Comparison of ENCODE assay signal across 22 cellular contexts in genomic region chr9:3330792-3331420, GRCh38.
A peak's percentile ranks its signal among the peaks of the same experiment; 100 is the strongest.
DNase-seq lines count a peak whose midpoint lies in the region; ATAC-seq, FAIRE-seq and TF ChIP-seq lines count a peak whose summit lies in the region.
"Had no signal": no experiment of that assay in that cellular context is flagged by ENCODE, and none has a peak within 500 bp of the region (broad histone marks: within the 10 kb centered on the region; RNA-seq: fewer than 3 reads in every experiment).

No MANE protein-coding gene starts in this region.

- no peak overlapping the region for H2BK120ac ChIP-seq in mesenchymal stem cell (ENCODE audit: low read depth, low read length)

- no peak overlapping the region for H2BK15ac ChIP-seq in mesenchymal stem cell (ENCODE audit: low read depth, poor library complexity, severe bottlenecking)

- intact Hi-C loops in kidney (cut with DNase I) (no loop called here), aorta (cut with DNase I) (no loop called here)

- FAIRE-seq in RCC 7860 (lab: Jason Lieb, UNC) (no peak), kidney (lab: Jason Lieb, UNC) (no peak)

- H3K23ac ChIP-seq in mesenchymal stem cell (ENCODE audit: low read length in 2 of 2) = no peak overlapping the region

- peak; percentile 83 for DNase-seq in ELR (ENCODE audit: low read depth)
- peak; percentile 30 for DNase-seq in RCC 7860 (ENCODE audit: low spot score)
- peak; percentile 14 for DNase-seq in choroid plexus epithelial cell (ENCODE audit: low read depth)
- peak; percentile 33 for DNase-seq in mesenchymal stem cell
- no peak for DNase-seq in kidney
- no peak for DNase-seq in aorta
- DNase-seq: activated CD8-positive, alpha-beta memory T cell treated with anti-CD3 and anti-CD28 coated beads, Interleukin-2, amount 10 ng/mL, durations not matched to agents 7 days and 5 days; activated naive CD4-positive, alpha-beta T cell treated with Interleukin-2 at 50 U/mL for 16 hours; caudate nucleus; DND-41; effector CD8-positive, alpha-beta T cell; gastrocnemius medialis; mucosa of descending colon; NCI-H146; PC-9; T-helper 1 cell had no signal

- TF ChIP-seq CTCF in choroid plexus epithelial cell (conservative IDR thresholded peaks at IDR 0.05; ENCODE audit: low read depth, low read length) (no peak), kidney (IDR thresholded peaks at IDR 0.05; ENCODE audit: borderline replicate concordance, extremely low read depth, insufficient read depth) (no peak)

- H3K9me3 ChIP-seq in mesenchymal stem cell (ENCODE audit: control insufficient read depth, low read length) (no peaks in the 10 kb centered on the region), kidney (ENCODE audit: control insufficient read depth in 1 of 2, low read length in 2 of 2) (no peaks in the 10 kb centered on the region), aorta (ENCODE audit: control insufficient read depth, low read length) (no peaks in the 10 kb centered on the region)
- H3K9me3 ChIP-seq: BLaER1, gastrocnemius medialis, mucosa of descending colon had no signal

- no peak overlapping the region for H3K4me3 ChIP-seq in choroid plexus epithelial cell (ENCODE audit: low read depth, low read length)
- H3K4me3 ChIP-seq in mesenchymal stem cell (ENCODE audit: insufficient read depth in 1 of 2, low read depth in 1 of 2, low read length in 2 of 2) = no peak overlapping the region
- no peak overlapping the region for H3K4me3 ChIP-seq in kidney (ENCODE audit: low read length in 2 of 2)
- no peak overlapping the region for H3K4me3 ChIP-seq in aorta (ENCODE audit: low read length in 2 of 2)
- H3K4me3 ChIP-seq: BLaER1, gastrocnemius medialis, mucosa of descending colon, PC-9, smooth muscle cell had no signal

- H3K4me2 ChIP-seq in mesenchymal stem cell (ENCODE audit: low read length, poor library complexity, severe bottlenecking) = no peak overlapping the region
- H3K4me2 ChIP-seq: BLaER1, PC-9, smooth muscle cell had no signal

- no peak overlapping the region for H4K8ac ChIP-seq in mesenchymal stem cell (ENCODE audit: low read length)

- H3K79me1 ChIP-seq in mesenchymal stem cell (replicated peaks; ENCODE audit: low read length, poor library complexity, severe bottlenecking) = peaks cover 2% of the 10 kb centered on the region

- ATAC-seq in GM21576 (IDR thresholded peaks at IDR 0.05; ENCODE audit: unreplicated experiment) (no peak), HG02623 (IDR thresholded peaks at IDR 0.05; ENCODE audit: unreplicated experiment) (no peak), aorta (ENCODE audit: low FRiP score) (no peak)
- ATAC-seq: activated CD4-positive, CD25-positive, alpha-beta regulatory T cell treated with anti-CD3 and anti-CD28 coated beads, Interleukin-2, amount 50 U/mL, for 24 hours; activated CD8-positive, alpha-beta memory T cell treated with anti-CD3 and anti-CD28 coated beads, Interleukin-2, amount 10 ng/mL, durations not matched to agents 7 days and 5 days; gastrocnemius medialis; mucosa of descending colon; stimulated activated memory B cell treated with anti-CD40 and anti-IgM and Interleukin-4, amounts not matched to agents 10 μg/mL and 1 μg/mL and 100 μg/mL, for 72 hours had no signal

- no peaks in the 10 kb centered on the region for H3K36me3 ChIP-seq in mesenchymal stem cell (ENCODE audit: control insufficient read depth in 1 of 2, insufficient read depth in 2 of 2, low read depth in 1 of 2, low read length in 2 of 2)
- H3K36me3 ChIP-seq in kidney (ENCODE audit: control insufficient read depth in 1 of 2, insufficient read depth in 2 of 2, low read length in 2 of 2) = no peaks in the 10 kb centered on the region
- no peaks in the 10 kb centered on the region for H3K36me3 ChIP-seq in aorta (ENCODE audit: control insufficient read depth in 1 of 2, insufficient read depth in 2 of 2, low read length in 1 of 2)
- H3K36me3 ChIP-seq: gastrocnemius medialis had no signal

- H3K4ac ChIP-seq in mesenchymal stem cell (ENCODE audit: low read depth in 1 of 2, low read length in 2 of 2) = no peak overlapping the region

- no peak overlapping the region for H2BK5ac ChIP-seq in mesenchymal stem cell (ENCODE audit: low read depth, low read length, poor library complexity, severe bottlenecking)

- no peaks in the 10 kb centered on the region for H3K4me1 ChIP-seq in mesenchymal stem cell (ENCODE audit: control insufficient read depth, insufficient read depth, low read depth, low read length)
- H3K4me1 ChIP-seq in kidney (ENCODE audit: control insufficient read depth in 1 of 2, insufficient read depth in 1 of 2, low read depth in 1 of 2, low read length in 2 of 2) = no peaks in the 10 kb centered on the region
- no peaks in the 10 kb centered on the region for H3K4me1 ChIP-seq in aorta (ENCODE audit: control insufficient read depth in 1 of 2, insufficient read depth in 2 of 2, low read length in 2 of 2)
- H3K4me1 ChIP-seq: BLaER1, gastrocnemius medialis had no signal

- H3K27ac ChIP-seq in mesenchymal stem cell (ENCODE audit: low read length, poor library complexity, severe bottlenecking) (no peak overlapping the region), kidney (ENCODE audit: low read depth in 2 of 2, low read length in 2 of 2) (no peak overlapping the region), aorta (ENCODE audit: low read depth in 1 of 2, low read length in 2 of 2) (no peak overlapping the region)
- H3K27ac ChIP-seq: BLaER1, gastrocnemius medialis, PC-9 had no signal

- H3K9ac ChIP-seq in mesenchymal stem cell (ENCODE audit: low read length) (no peak overlapping the region), kidney (ENCODE audit: low read length in 2 of 2) (no peak overlapping the region)
- H3K9ac ChIP-seq: BLaER1 had no signal

- H2AFZ ChIP-seq in mesenchymal stem cell (ENCODE audit: low read depth, low read length) = no peak overlapping the region
- H2AFZ ChIP-seq: PC-9 had no signal

- no peak overlapping the region for H3K14ac ChIP-seq in mesenchymal stem cell (ENCODE audit: low read length in 2 of 2)

- no peak overlapping the region for H4K91ac ChIP-seq in mesenchymal stem cell (ENCODE audit: low read length)

- H3K27me3 ChIP-seq in mesenchymal stem cell (ENCODE audit: control insufficient read depth in 1 of 2, insufficient read depth in 1 of 2, low read length in 2 of 2) = no peaks in the 10 kb centered on the region
- no peaks in the 10 kb centered on the region for H3K27me3 ChIP-seq in aorta (ENCODE audit: control insufficient read depth in 1 of 2, insufficient read depth in 2 of 2, low read length in 1 of 2)
- H3K27me3 ChIP-seq: BLaER1, gastrocnemius medialis had no signal

- H2BK12ac ChIP-seq in mesenchymal stem cell (ENCODE audit: low read length in 2 of 2) = no peak overlapping the region

- no peak overlapping the region for H3K18ac ChIP-seq in mesenchymal stem cell (ENCODE audit: low read depth in 1 of 2, low read length in 2 of 2)

- H2AK5ac ChIP-seq in mesenchymal stem cell (ENCODE audit: low read length, severe bottlenecking) = no peak overlapping the region

Comparison
In these comparisons a context has a peak if more than half of its experiments do, and no peak if none do; other contexts are left out.
1. DNase-seq: peak in ELR (single experiment), RCC 7860 (single experiment), choroid plexus epithelial cell (single experiment) and mesenchymal stem cell (single experiment); none in kidney (single experiment) and aorta (0 of 2).